Comparison of ENCODE assay signal across 8 cellular contexts in the genomic region with DNA sequence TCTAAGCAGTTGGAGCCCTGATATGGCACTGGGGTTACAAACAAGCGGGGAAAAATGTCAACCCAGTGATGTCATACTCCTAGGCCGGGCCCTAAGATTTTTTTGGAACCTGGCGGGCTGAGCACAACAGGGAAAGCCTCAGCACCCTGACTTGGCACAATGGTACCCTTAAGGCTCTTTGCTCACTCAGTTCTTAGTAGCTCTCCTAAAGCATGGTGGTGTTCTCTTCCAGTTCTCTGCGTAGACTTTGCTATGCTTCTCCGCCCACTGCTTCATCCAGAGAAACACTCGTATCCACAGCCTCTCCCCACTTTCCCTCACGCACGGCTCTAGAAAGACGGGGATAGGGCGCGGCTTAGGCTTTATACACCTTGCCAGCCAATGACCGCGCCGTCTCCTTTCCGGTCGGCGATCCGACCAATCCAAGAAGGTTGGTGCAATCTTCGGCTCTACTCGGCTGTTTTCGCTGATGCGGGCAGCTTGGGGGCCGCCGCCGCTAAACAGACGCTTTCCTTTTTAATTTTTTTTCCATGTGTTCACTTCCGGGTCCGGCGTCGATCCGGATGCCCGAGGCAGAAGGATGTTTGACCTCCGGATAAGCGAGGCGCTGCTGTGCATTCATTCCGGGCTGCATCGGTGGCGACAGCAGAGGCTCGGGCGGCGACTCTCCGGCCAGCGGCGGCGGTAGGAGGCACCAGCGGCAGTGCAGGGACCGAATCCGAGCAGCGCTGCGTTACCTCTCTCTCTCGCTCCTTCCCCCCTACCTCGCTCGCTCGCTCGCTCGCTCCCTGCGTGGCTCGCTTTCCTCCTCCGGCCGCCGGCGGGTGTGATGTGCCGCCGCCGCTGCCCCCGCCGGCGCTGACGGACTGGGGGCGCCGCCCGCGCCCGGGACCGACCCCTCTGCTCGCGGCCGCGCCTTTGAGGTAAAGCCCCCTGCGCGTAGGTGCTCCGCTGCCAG. TPM values are rescaled to one million over a fixed set of nuclear protein-coding genes. Genes with fewer than 3 reads are reported as not detected.
DNase-seq lines count a peak whose midpoint lies in the region; ATAC-seq, FAIRE-seq and TF ChIP-seq lines count a peak whose summit lies in the region.

CSNK1G3 (plus strand) TSS at position 530 of the 958 bp plus-strand sequence. CDS start 33,487 bp downstream, outside the sequence.

- intact Hi-C loops in Right ventricle myocardium superior (cut with DNase I): loop anchor here (2.0 kb wide), 1 partner anchor 89 kb away; the partner anchor contains the start of gene CEP120
- intact Hi-C loops in pancreas (cut with DNase I): loop anchor here in 1 of 3 donors (10.0 kb wide), 1 partner anchor 87 kb away; the partner anchor contains the start of gene CEP120
- intact Hi-C loops in tibial artery (cut with DNase I; ENCODE audit: low total_unique reads): loop anchor here (1.0 kb wide), 1 partner anchor 89 kb away; the partner anchor contains the start of gene CEP120

- FAIRE-seq in pancreas (lab: Jason Lieb, UNC): peak; percentile 98

- H3K9ac ChIP-seq in adipocyte (ENCODE audit: low read length): peak within 1 kb of the TSS; percentile 91

- H3K36me3 ChIP-seq in adipocyte (ENCODE audit: control insufficient read depth, insufficient read depth, low read length, severe bottlenecking) (no peaks in the 10 kb centered on the region), pancreas (no peaks in the 10 kb centered on the region), tibial artery (no peaks in the 10 kb centered on the region)

- 1% methylated on average over 66 to 82 of the region's 82 CpGs for WGBS in pancreas, 2 donors

- H3K27me3 ChIP-seq in adipocyte (replicated peaks; ENCODE audit: control insufficient read depth, insufficient read depth, low read length): no peaks in the 10 kb centered on the region
- no peaks in the 10 kb centered on the region for H3K27me3 ChIP-seq in pancreas
- H3K27me3 ChIP-seq in tibial artery: no peaks in the 10 kb centered on the region

- H3K4me1 ChIP-seq in adipocyte (ENCODE audit: control insufficient read depth, insufficient read depth, low read length): peaks cover 53% of the 10 kb centered on the region
- peaks cover 0 to 9% (median 0%) of the 10 kb centered on the region in 3 donors for H3K4me1 ChIP-seq in pancreas
- H3K4me1 ChIP-seq in tibial artery: peaks cover 0 to 11% (median 4%) of the 10 kb centered on the region in 4 donors

- ATAC-seq in HG02759 (IDR thresholded peaks at IDR 0.05; ENCODE audit: unreplicated experiment) (peak; percentile 93), Right ventricle myocardium superior (ENCODE audit: poor library complexity) (peak; percentile 99), pancreas (peak; percentile 96 to 99 (median 97))

- H3K27ac ChIP-seq in pancreas (peak within 1 kb of the TSS; percentile 77 to 95 (median 89)), tibial artery (peak within 1 kb of the TSS; percentile 85 to 86)

- H3K9me3 ChIP-seq in adipocyte (ENCODE audit: control insufficient read depth, low read length) (no peaks in the 10 kb centered on the region), pancreas (no peaks in the 10 kb centered on the region), tibial artery (no peaks in the 10 kb centered on the region)

- peak within 1 kb of the TSS; percentile 89 for H3K4me3 ChIP-seq in adipocyte (ENCODE audit: low read length)
- peak within 1 kb of the TSS; percentile 63 to 87 (median 74) for H3K4me3 ChIP-seq in pancreas
- peak within 1 kb of the TSS; percentile 65 to 80 for H3K4me3 ChIP-seq in tibial artery

- DNase-seq in NCI-H1417 (lab: John Stamatoyannopoulos, UW) (peak; percentile 90 to 96 (median 95)), T follicular helper cell (ENCODE audit: low read depth) (peak; percentile 88), adipocyte (ENCODE audit: low read depth) (peak; percentile 99), Right ventricle myocardium superior (peak; percentile 97), pancreas (peak; percentile 89 to 97 (median 96)), tibial artery (peak; percentile 97 to 99)

- TF ChIP-seq CTCF in GM12874 (IDR thresholded peaks at IDR 0.05; ENCODE audit: insufficient read depth, low read depth, low read length): peak; percentile 17; the same call in 1 of the 2 replicates
- no peak for TF ChIP-seq CTCF in pancreas (IDR thresholded peaks at IDR 0.05)
- TF ChIP-seq CTCF in tibial artery (IDR thresholded peaks at IDR 0.05): no peak

RNA-seq across cellular contexts. Expression of gene CSNK1G3, which starts in this region (rescaled TPM):
- total RNA-seq in Right ventricle myocardium superior (23.6 TPM), pancreas (10 to 100 TPM; 11.3 to 29.0 (median 16.7) TPM)
- 1 to 10 TPM; 3.9 to 6.0 TPM for polyA plus RNA-seq in pancreas

Comparison
In these comparisons a context has a peak if more than half of its experiments do, and no peak if none do; other contexts are left out.
1. Peak in every context shown above with its lines: DNase-seq, ATAC-seq, H3K4me3 ChIP-seq and H3K27ac ChIP-seq.